ENCODE assay signal across 29 cellular contexts in genomic region chr4:168979338-168979737, GRCh38.
"Had no signal": no experiment of that assay in that cellular context is flagged by ENCODE, and none has a peak within 500 bp of the region (broad histone marks: within the 10 kb centered on the region; RNA-seq: fewer than 3 reads in every experiment).

No MANE protein-coding gene starts in this region.

- H3K27me3 ChIP-seq: ascending aorta, breast epithelium, cardiac muscle cell, dorsolateral prefrontal cortex, heart left ventricle had no signal

- H3K36me3 ChIP-seq: breast epithelium, cardiac muscle cell had no signal

- H3K27ac Mint-ChIP-seq: activated CD4-positive, alpha-beta memory T cell treated with anti-CD3 and anti-CD28 coated beads, Interleukin-2, amount 10 ng/mL, durations not matched to agents 7 days and 5 days; activated CD4-positive, alpha-beta T cell treated with anti-CD3 and anti-CD28 coated beads, Interleukin-2, amount 10 ng/mL, durations not matched to agents 7 days and 5 days; activated naive CD4-positive, alpha-beta T cell treated with anti-CD3 and anti-CD28 coated beads, Interleukin-2, amount 10 ng/mL, durations not matched to agents 7 days and 5 days; activated naive CD4-positive, alpha-beta T cell treated with anti-CD3 and anti-CD28 coated beads, Interleukin-2, amount 50 U/mL, for 72 hours; activated naive CD8-positive, alpha-beta T cell treated with anti-CD3 and anti-CD28 coated beads, Interleukin-2, amount 10 ng/mL, durations not matched to agents 7 days and 5 days; activated T-cell treated with anti-CD3 and anti-CD28 coated beads, Interleukin-2, amount 50 U/mL, for 24 hours; activated T-cell treated with anti-CD3 and anti-CD28 coated beads, Interleukin-2, amount 50 U/mL, for 72 hours; brain; dendritic cell treated with granulocyte-macrophage colony-stimulating factor and Interleukin-4, amounts not matched to agents 40 ng/mL and 50 ng/mL, for 4 days; endodermal cell; T-helper 1 cell treated with Interleukin-12 subunit alpha and Interleukin-12 subunit beta and Interleukin-4 antibody, amounts not matched to agents 30 μg/mL and 1 μg/mL, for 36 hours had no signal

- H3K4me3 ChIP-seq: ascending aorta, breast epithelium, cardiac muscle cell, coronary artery, dorsolateral prefrontal cortex, heart left ventricle had no signal

- H3K4me3 Mint-ChIP-seq: activated CD4-positive, alpha-beta memory T cell treated with anti-CD3 and anti-CD28 coated beads, Interleukin-2, amount 10 ng/mL, durations not matched to agents 7 days and 5 days; activated CD4-positive, alpha-beta T cell treated with anti-CD3 and anti-CD28 coated beads, Interleukin-2, amount 10 ng/mL, durations not matched to agents 7 days and 5 days; activated naive CD4-positive, alpha-beta T cell treated with anti-CD3 and anti-CD28 coated beads, Interleukin-2, amount 10 ng/mL, durations not matched to agents 7 days and 5 days; activated naive CD8-positive, alpha-beta T cell treated with anti-CD3 and anti-CD28 coated beads, Interleukin-2, amount 10 ng/mL, durations not matched to agents 7 days and 5 days; activated T-cell treated with anti-CD3 and anti-CD28 coated beads, Interleukin-2, amount 50 U/mL, for 24 hours; activated T-cell treated with anti-CD3 and anti-CD28 coated beads, Interleukin-2, amount 50 U/mL, for 72 hours; brain; dendritic cell treated with granulocyte-macrophage colony-stimulating factor and Interleukin-4, amounts not matched to agents 40 ng/mL and 50 ng/mL, for 4 days; endodermal cell; T-helper 1 cell treated with Interleukin-12 subunit alpha and Interleukin-12 subunit beta and Interleukin-4 antibody, amounts not matched to agents 30 μg/mL and 1 μg/mL, for 36 hours had no signal

- H3K27me3 Mint-ChIP-seq: activated CD4-positive, alpha-beta memory T cell treated with anti-CD3 and anti-CD28 coated beads, Interleukin-2, amount 10 ng/mL, durations not matched to agents 7 days and 5 days; activated CD4-positive, alpha-beta T cell treated with anti-CD3 and anti-CD28 coated beads, Interleukin-2, amount 10 ng/mL, durations not matched to agents 7 days and 5 days; activated naive CD4-positive, alpha-beta T cell treated with anti-CD3 and anti-CD28 coated beads, Interleukin-2, amount 10 ng/mL, durations not matched to agents 7 days and 5 days; activated naive CD8-positive, alpha-beta T cell treated with anti-CD3 and anti-CD28 coated beads, Interleukin-2, amount 10 ng/mL, durations not matched to agents 7 days and 5 days; activated T-cell treated with anti-CD3 and anti-CD28 coated beads, Interleukin-2, amount 50 U/mL, for 24 hours; brain; dendritic cell treated with granulocyte-macrophage colony-stimulating factor and Interleukin-4, amounts not matched to agents 40 ng/mL and 50 ng/mL, for 4 days had no signal

- H3K4me1 ChIP-seq: ascending aorta, breast epithelium, heart left ventricle had no signal

- H3K36me3 Mint-ChIP-seq: brain had no signal

- ATAC-seq: activated naive CD4-positive, alpha-beta T cell treated with anti-CD3 and anti-CD28 coated beads, Interleukin-2, amount 50 U/mL, for 72 hours; activated T-cell treated with anti-CD3 and anti-CD28 coated beads, Interleukin-2, amount 50 U/mL, for 72 hours; esophagus mucosa; heart left ventricle had no signal

- H3K27ac ChIP-seq: ascending aorta, breast epithelium, cardiac muscle cell, coronary artery, dorsolateral prefrontal cortex, heart left ventricle had no signal

- H3K4me1 Mint-ChIP-seq: activated CD4-positive, alpha-beta memory T cell treated with anti-CD3 and anti-CD28 coated beads, Interleukin-2, amount 10 ng/mL, durations not matched to agents 7 days and 5 days; activated CD4-positive, alpha-beta T cell treated with anti-CD3 and anti-CD28 coated beads, Interleukin-2, amount 10 ng/mL, durations not matched to agents 7 days and 5 days; activated naive CD4-positive, alpha-beta T cell treated with anti-CD3 and anti-CD28 coated beads, Interleukin-2, amount 10 ng/mL, durations not matched to agents 7 days and 5 days; activated naive CD8-positive, alpha-beta T cell treated with anti-CD3 and anti-CD28 coated beads, Interleukin-2, amount 10 ng/mL, durations not matched to agents 7 days and 5 days; brain; endodermal cell had no signal

- DNase-seq: activated CD4-positive, alpha-beta memory T cell treated with anti-CD3 and anti-CD28 coated beads, Interleukin-2, amount 10 ng/mL, durations not matched to agents 7 days and 5 days; activated CD4-positive, alpha-beta T cell treated with anti-CD3 and anti-CD28 coated beads for 1 hour; activated CD4-positive, alpha-beta T cell treated with anti-CD3 and anti-CD28 coated beads for 4 hours; activated CD4-positive, alpha-beta T cell treated with anti-CD3 and anti-CD28 coated beads, Interleukin-2, amount 10 ng/mL, durations not matched to agents 7 days and 5 days; activated CD4-positive, alpha-beta T cell treated with anti-CD3 and anti-CD28 coated beads, Interleukin-2, amount 50 U/mL, for 4 hours; activated CD8-positive, alpha-beta memory T cell treated with anti-CD3 and anti-CD28 coated beads, Interleukin-2, amount 50 U/mL, for 48 hours; activated gamma-delta T cell; activated naive CD4-positive, alpha-beta T cell; activated naive CD4-positive, alpha-beta T cell treated with anti-CD3 and anti-CD28 coated beads, Interleukin-2, amount 10 ng/mL, durations not matched to agents 7 days and 5 days; activated naive CD8-positive, alpha-beta T cell treated with anti-CD3 and anti-CD28 coated beads, Interleukin-2, amount 10 ng/mL, durations not matched to agents 7 days and 5 days; activated T-cell treated with anti-CD3 and anti-CD28 coated beads for 4 hours; activated T-cell treated with anti-CD3 and anti-CD28 coated beads, Interleukin-2, amount 50 U/mL, for 24 hours; activated T-cell treated with anti-CD3 and anti-CD28 coated beads, Interleukin-2, amount 50 U/mL, for 72 hours; central memory CD4-positive, alpha-beta T cell; dorsolateral prefrontal cortex; effector memory CD4-positive, alpha-beta T cell; endodermal cell; foreskin fibroblast; heart left ventricle; T1000 had no signal
